14 cellular contexts compared by ENCODE assay signal in the genomic region with DNA sequence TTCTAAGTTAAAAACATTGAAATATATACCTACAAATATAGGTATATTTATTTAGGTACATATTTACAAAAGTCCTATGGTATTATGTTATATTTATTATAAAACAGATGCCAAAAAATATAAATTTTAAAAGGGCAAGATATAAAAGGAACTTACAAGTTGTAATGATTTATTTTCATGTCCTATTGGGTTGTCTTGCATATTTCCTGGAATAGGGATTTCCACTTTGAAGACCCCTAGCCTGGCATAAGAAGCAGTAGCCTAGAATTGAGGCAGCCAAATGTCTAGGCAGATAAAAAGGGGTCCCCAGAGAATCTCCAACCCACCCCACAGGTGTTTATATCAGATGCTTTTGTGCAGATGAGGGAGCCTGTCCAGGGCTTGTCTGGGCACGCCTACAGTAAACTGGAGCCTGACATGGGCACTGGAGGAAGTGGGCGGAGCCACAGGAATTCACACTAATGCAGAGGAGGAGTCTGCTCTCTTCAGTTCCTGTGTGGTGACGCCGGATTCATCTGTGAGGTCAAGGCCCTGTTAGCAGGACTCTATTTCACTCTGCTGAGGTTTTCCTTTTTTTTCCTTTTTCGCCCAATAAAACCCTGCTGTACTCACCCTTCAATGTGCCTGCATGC.
DNase-seq lines count a peak whose midpoint lies in the region; ATAC-seq and TF ChIP-seq lines count a peak whose summit lies in the region.
"Had no signal": no experiment of that assay in that cellular context is flagged by ENCODE, and none has a peak within 500 bp of the region (broad histone marks: within the 10 kb centered on the region; RNA-seq: fewer than 3 reads in every experiment).

No MANE protein-coding gene starts in this region.

- H4K20me1 ChIP-seq in DND-41 (ENCODE audit: insufficient read depth, low read length) = no peaks in the 10 kb centered on the region

- peak; percentile 55 for DNase-seq in DND-41
- peak; percentile 45 for DNase-seq in HFF-Myc (ENCODE audit: extremely low read depth, low read depth)
- DNase-seq in OCI-M1 (lab: John Stamatoyannopoulos, UW) = peak; percentile 68
- peak; percentile 72 to 89 for DNase-seq in foreskin keratinocyte
- no peak for DNase-seq in head of caudate nucleus
- DNase-seq in stimulated activated naive B cell treated with anti-CD40 and anti-IgM and Interleukin-4, amounts not matched to agents 10 μg/mL and 1 μg/mL and 100 μg/mL, for 72 hours = no peak
- DNase-seq in activated CD8-positive, alpha-beta memory T cell treated with anti-CD3 and anti-CD28 coated beads, Interleukin-2, amount 50 U/mL, for 4 hours = no peak
- no peak for DNase-seq in cortex of kidney (lab: John Stamatoyannopoulos, UW)
- DNase-seq: caudate nucleus; DMS79 treated with DMSO at 0.1 percent for 48 hours; natural killer cell; spleen; stimulated activated CD8-positive, alpha-beta memory T cell treated with anti-CD3 and anti-CD28 coated beads, Interleukin-4, amount 100 ng/mL, for 48 hours had no signal

- TF ChIP-seq CTCF in DND-41 (IDR thresholded peaks at IDR 0.05; ENCODE audit: borderline replicate concordance, extremely low read depth, low read length, poor library complexity, severe bottlenecking) (no peak), HFF-Myc (IDR thresholded peaks at IDR 0.05; ENCODE audit: low read depth, low read length, missing control alignments) (no peak), foreskin keratinocyte (conservative IDR thresholded peaks at IDR 0.05) (no peak)

- H3K27ac ChIP-seq in DND-41 (ENCODE audit: low read length) (no peak overlapping the region), foreskin keratinocyte (peak overlapping the region; percentile 95)
- H3K27ac ChIP-seq: spleen, VCaP had no signal

- peaks cover 5 to 8% of the 10 kb centered on the region in 2 donors for H3K9me3 Mint-ChIP-seq in stimulated activated naive B cell treated with anti-CD40 and anti-IgM and Interleukin-4, amounts not matched to agents 10 μg/mL and 1 μg/mL and 100 μg/mL, for 72 hours

- H3K4me2 ChIP-seq in DND-41 (ENCODE audit: insufficient read depth, low read length) = no peak overlapping the region

- no peaks in the 10 kb centered on the region for H3K36me3 ChIP-seq in DND-41 (ENCODE audit: insufficient read depth, low read length)
- H3K36me3 ChIP-seq: spleen had no signal

- H2AFZ ChIP-seq in DND-41 (ENCODE audit: low read depth, low read length) = no peak overlapping the region; the same call in 1 of the 2 replicates

- H3K9ac ChIP-seq in DND-41 (ENCODE audit: low read depth, low read length) = no peak overlapping the region

- H3K36me3 Mint-ChIP-seq in stimulated activated naive B cell treated with anti-CD40 and anti-IgM and Interleukin-4, amounts not matched to agents 10 μg/mL and 1 μg/mL and 100 μg/mL, for 72 hours = no peaks in the 10 kb centered on the region
- H3K36me3 Mint-ChIP-seq: natural killer cell had no signal

- no peaks in the 10 kb centered on the region for H3K27me3 Mint-ChIP-seq in stimulated activated naive B cell treated with anti-CD40 and anti-IgM and Interleukin-4, amounts not matched to agents 10 μg/mL and 1 μg/mL and 100 μg/mL, for 72 hours

- no peaks in the 10 kb centered on the region for H3K79me2 ChIP-seq in DND-41 (ENCODE audit: insufficient read depth, low read length)

- H3K4me3 Mint-ChIP-seq in stimulated activated naive B cell treated with anti-CD40 and anti-IgM and Interleukin-4, amounts not matched to agents 10 μg/mL and 1 μg/mL and 100 μg/mL, for 72 hours = no peak overlapping the region
- H3K4me3 Mint-ChIP-seq: natural killer cell had no signal

- H3K27me3 ChIP-seq in DND-41 (ENCODE audit: insufficient read depth, low read length, poor library complexity) = no peaks in the 10 kb centered on the region
- H3K27me3 ChIP-seq in foreskin keratinocyte = no peaks in the 10 kb centered on the region
- H3K27me3 ChIP-seq: spleen had no signal

- H3K4me1 ChIP-seq in DND-41 (ENCODE audit: insufficient read depth, low read length) = no peaks in the 10 kb centered on the region; the same call in 1 of the 2 replicates
- peaks cover 29% of the 10 kb centered on the region for H3K4me1 ChIP-seq in foreskin keratinocyte
- H3K4me1 ChIP-seq: spleen had no signal

- ATAC-seq in DND-41 (ENCODE audit: insufficient read depth, low read depth) (peak; percentile 87), foreskin keratinocyte (peak; percentile 25)
- ATAC-seq in stimulated activated naive B cell treated with anti-CD40 and anti-IgM and Interleukin-4, amounts not matched to agents 10 μg/mL and 1 μg/mL and 100 μg/mL, for 72 hours (replicated peaks) = no peak
- ATAC-seq: natural killer cell had no signal

- H3K9me3 ChIP-seq in DND-41 (ENCODE audit: insufficient read depth, low read length, severe bottlenecking) = no peaks in the 10 kb centered on the region

- intact Hi-C loops in head of caudate nucleus (cut with DNase I) = no loop called here

- no peaks in the 10 kb centered on the region for H3K4me1 Mint-ChIP-seq in stimulated activated naive B cell treated with anti-CD40 and anti-IgM and Interleukin-4, amounts not matched to agents 10 μg/mL and 1 μg/mL and 100 μg/mL, for 72 hours
- H3K4me1 Mint-ChIP-seq: natural killer cell had no signal

- H3K4me3 ChIP-seq in DND-41 (ENCODE audit: low read depth in 1 of 2, low read length in 2 of 2) (no peak overlapping the region), HFF-Myc (replicated peaks; ENCODE audit: low read depth, low read length) (no peak overlapping the region)
- H3K4me3 ChIP-seq: spleen had no signal

- H3K27ac Mint-ChIP-seq in stimulated activated naive B cell treated with anti-CD40 and anti-IgM and Interleukin-4, amounts not matched to agents 10 μg/mL and 1 μg/mL and 100 μg/mL, for 72 hours = no peak overlapping the region
- H3K27ac Mint-ChIP-seq: natural killer cell had no signal

Comparison
In these comparisons a context has a peak if more than half of its experiments do, and no peak if none do; other contexts are left out.
1. ATAC-seq: peak in DND-41 (single experiment) and foreskin keratinocyte (single experiment); none in stimulated activated naive B cell treated with anti-CD40 and anti-IgM and Interleukin-4, amounts not matched to agents 10 μg/mL and 1 μg/mL and 100 μg/mL, for 72 hours (0 of 2).
2. DNase-seq: peak in DND-41 (single experiment), HFF-Myc (single experiment), OCI-M1 (single experiment) and foreskin keratinocyte (2 of 2); none in head of caudate nucleus (0 of 42), stimulated activated naive B cell treated with anti-CD40 and anti-IgM and Interleukin-4, amounts not matched to agents 10 μg/mL and 1 μg/mL and 100 μg/mL, for 72 hours (single experiment), activated CD8-positive, alpha-beta memory T cell treated with anti-CD3 and anti-CD28 coated beads, Interleukin-2, amount 50 U/mL, for 4 hours (single experiment) and cortex of kidney (single experiment).